Comparison of ENCODE assay signal across 8 cellular contexts in the genomic region with DNA sequence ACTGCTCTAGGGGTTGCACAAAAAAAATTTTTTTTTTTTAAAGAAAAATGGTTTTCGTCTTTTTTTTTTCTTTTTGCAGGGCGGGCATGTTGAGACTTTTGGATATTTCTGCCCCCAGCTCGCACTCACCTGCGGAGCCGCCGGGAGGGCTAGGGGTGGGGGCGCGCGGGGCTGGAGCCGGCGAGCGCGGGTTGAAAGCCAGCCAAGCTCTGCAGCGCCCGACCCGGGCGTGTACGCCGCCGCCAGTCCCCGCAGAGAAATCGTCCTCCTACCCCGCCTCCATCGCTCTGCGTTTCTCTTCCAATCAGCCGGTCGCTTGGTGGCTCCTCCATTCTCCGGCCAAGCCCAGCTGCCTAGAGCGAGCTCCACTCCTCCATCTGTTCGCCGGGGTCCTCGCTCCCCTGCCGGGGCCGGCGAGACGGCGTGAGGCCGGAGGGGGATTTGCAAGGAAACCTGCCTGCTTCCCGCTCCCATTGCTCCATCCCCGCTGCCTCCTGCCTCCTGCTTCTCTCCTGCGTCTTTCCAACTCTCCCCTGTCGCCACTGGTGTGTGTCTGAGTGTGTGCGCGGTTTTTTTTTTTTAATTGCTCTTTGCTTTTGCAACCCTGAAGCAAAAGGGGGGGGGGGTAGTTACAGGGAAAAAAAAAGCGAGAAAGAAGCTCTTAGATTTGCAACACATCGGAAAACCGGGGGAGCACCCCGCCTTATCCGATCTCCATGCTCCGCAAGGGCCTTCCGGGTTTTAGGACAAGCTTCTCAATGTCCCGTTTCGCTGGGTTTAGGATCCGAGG. TPM values are rescaled to one million over a fixed set of nuclear protein-coding genes. Genes with fewer than 3 reads are reported as not detected.
DNase-seq lines count a peak whose midpoint lies in the region; ATAC-seq and TF ChIP-seq lines count a peak whose summit lies in the region.

No MANE protein-coding gene starts in this region.

- peaks cover 7% of the 10 kb centered on the region for H3K36me3 Mint-ChIP-seq in T-cell

- POLR2A ChIA-PET in T-cell (lab: Charles Lee): interaction anchor here (0.6 to 0.7 kb wide), 6 partner anchors 20 to 296 kb away, joined by 3 to 16 read pairs (median 5); no protein-coding TSS in a partner anchor

- CTCF ChIA-PET in T-cell (lab: Charles Lee): interaction anchor here (0.5 to 2.6 kb wide), 17 partner anchors 9 to 654 kb away, joined by 3 to 12 read pairs (median 4); a partner anchor contains a TSS

- H3K27ac Mint-ChIP-seq in T-cell: peak overlapping the region; percentile 90 to 94

- H3K4me1 Mint-ChIP-seq in T-cell: peaks cover 24 to 26% (median 25%) of the 10 kb centered on the region in 3 donors

- peak overlapping the region; percentile 95 for H3K27ac ChIP-seq in angular gyrus (ENCODE audit: low read depth, low read length)

- intact Hi-C loops in left ventricle myocardium superior (cut with micrococcal nuclease): no loop called here
- intact Hi-C loops in posterior cingulate gyrus (cut with DNase I): no loop called here

- H3K27me3 Mint-ChIP-seq in T-cell: peaks cover 0 to 1% of the 10 kb centered on the region in 2 donors

- no peaks in the 10 kb centered on the region for H3K9me3 Mint-ChIP-seq in T-cell

- 0 out of 3 replicates have a peak, but pooled peaks have one; percentile 5 for TF ChIP-seq CTCF in GM12872 (IDR thresholded peaks at IDR 0.05; ENCODE audit: insufficient read depth, low read depth, low read length)

- DNase-seq in NCI-H1694 (lab: John Stamatoyannopoulos, UW): peak; percentile 70
- peak; percentile 25 to 72 (median 58) for DNase-seq in T-cell
- DNase-seq in left ventricle myocardium superior: peak; percentile 88
- DNase-seq in posterior cingulate gyrus: peak; percentile 63 to 96 (median 80)

- peak overlapping the region; percentile 93 to 98 (median 97) for H3K4me3 Mint-ChIP-seq in T-cell

- ATAC-seq in T-cell (replicated peaks in 1 of 4) (peak; percentile 3 to 28 (median 4)), left ventricle myocardium superior (peak; percentile 60), GM21825 (IDR thresholded peaks at IDR 0.05; ENCODE audit: unreplicated experiment) (no peak), GM19397 (IDR thresholded peaks at IDR 0.05; ENCODE audit: unreplicated experiment) (no peak)

RNA-seq across cellular contexts. Expression of a gene that starts 1.8 kb away (rescaled TPM):
- total RNA-seq in T-cell: 100 to 1,000 TPM; 162 to 228 (median 213) TPM
- total RNA-seq in left ventricle myocardium superior: 65.2 TPM

RNA-seq across cellular contexts. Expression of a gene that starts 21.6 kb away (rescaled TPM):
- 100 to 1,000 TPM; 101 to 130 (median 125) TPM for total RNA-seq in T-cell
- total RNA-seq in left ventricle myocardium superior: 36.0 TPM

RNA-seq across cellular contexts. Expression of a gene that starts 34.5 kb away (rescaled TPM):
- 10 to 100 TPM; 42.0 to 46.6 (median 43.0) TPM for total RNA-seq in T-cell
- total RNA-seq in left ventricle myocardium superior: 23.6 TPM

RNA-seq across cellular contexts. Expression of a gene that starts 46.7 kb away (rescaled TPM):
- not detected for total RNA-seq in T-cell
- not detected for total RNA-seq in left ventricle myocardium superior

RNA-seq across cellular contexts. Expression of a gene that starts 50.8 kb away (rescaled TPM):
- under 1 TPM in 1 of 5 donors, not detected in 4; 0.15 TPM for total RNA-seq in T-cell
- total RNA-seq in left ventricle myocardium superior: 17.0 TPM

Comparison
In these comparisons a context has a peak if more than half of its experiments do, and no peak if none do; other contexts are left out.
1. ATAC-seq: peak in T-cell (4 of 4) and left ventricle myocardium superior (single experiment); none in GM21825 (single experiment) and GM19397 (single experiment).
2. Peak in every context shown above with its lines, with median percentiles within 50 percentile points of each other: DNase-seq.